Comparison of ENCODE assay signal across 18 cellular contexts in the genomic region with DNA sequence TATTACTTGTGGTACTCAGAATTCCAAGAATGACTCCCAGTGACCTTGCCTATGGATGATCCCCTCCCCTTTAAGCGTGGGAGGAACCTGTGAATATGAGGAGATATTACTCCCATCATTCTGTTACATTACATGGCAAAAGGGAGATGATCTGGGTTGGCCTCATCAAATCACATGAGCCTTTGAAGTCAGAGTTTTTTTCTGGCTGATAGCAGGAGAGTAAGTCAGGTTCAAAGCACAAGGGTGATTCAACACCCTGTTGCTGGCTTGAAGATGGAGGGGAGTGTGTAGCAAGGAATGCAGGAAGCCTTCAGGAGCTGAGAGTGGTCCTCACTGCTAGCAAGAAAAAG. TPM values are rescaled to one million over a fixed set of nuclear protein-coding genes. Genes with fewer than 3 reads are reported as not detected.
DNase-seq lines count a peak whose midpoint lies in the region; ATAC-seq, FAIRE-seq and TF ChIP-seq lines count a peak whose summit lies in the region.
"Had no signal": no experiment of that assay in that cellular context is flagged by ENCODE, and none has a peak within 500 bp of the region (broad histone marks: within the 10 kb centered on the region; RNA-seq: fewer than 3 reads in every experiment).

No MANE protein-coding gene starts in this region.

- TF ChIP-seq CTCF in HepG2 (CRISPR knock-in tag; IDR thresholded peaks at IDR 0.05) (no peak), right lobe of liver (IDR thresholded peaks at IDR 0.05) (no peak), OCI-LY1 (IDR thresholded peaks at IDR 0.05; ENCODE audit: low read length) (no peak)

- intact Hi-C loops in HepG2 (cut with micrococcal nuclease; ENCODE audit: unreplicated experiment) = no loop called here
- intact Hi-C loops in right lobe of liver (cut with DNase I) = no loop called here

- no peaks in the 10 kb centered on the region for H3K9me2 ChIP-seq in OCI-LY1 (ENCODE audit: low read depth, low read length)

- H4K20me1 ChIP-seq in HepG2 (ENCODE audit: insufficient read depth, low read length) (no peaks in the 10 kb centered on the region), OCI-LY1 (ENCODE audit: insufficient read depth, low read length) (no peaks in the 10 kb centered on the region)

- peak; percentile 33; the same call in 2 of the 3 replicates for ATAC-seq in HepG2
- no peak for ATAC-seq in right lobe of liver

- TF ChIP-seq POLR2A in HepG2 (IDR thresholded peaks at IDR 0.05; ENCODE audit: insufficient read depth in 1 of 2, low read depth in 2 of 2, low read length in 2 of 2) (no peak), right lobe of liver (IDR thresholded peaks at IDR 0.05) (no peak)

- TF ChIP-seq EP300 in HepG2 (IDR thresholded peaks at IDR 0.05; ENCODE audit: low read depth in 2 of 2, low read length in 2 of 2) = no peak
- TF ChIP-seq EP300 in HepG2 (CRISPR knock-in tag; IDR thresholded peaks at IDR 0.05; ENCODE audit: borderline replicate concordance) = no peak

- H3F3A ChIP-seq in OCI-LY1 (ENCODE audit: insufficient read depth, low read length) = peaks cover 8% of the 10 kb centered on the region; the same call in 1 of the 2 replicates

- H3K27me3 ChIP-seq in HepG2 (ENCODE audit: control insufficient read depth in 1 of 2, insufficient read depth in 2 of 2, low read length in 2 of 2) = no peaks in the 10 kb centered on the region
- H3K27me3 ChIP-seq in right lobe of liver = no peaks in the 10 kb centered on the region
- H3K27me3 ChIP-seq in OCI-LY1 (ENCODE audit: insufficient read depth, low read length) = no peaks in the 10 kb centered on the region

- no peak for TF ChIP-seq RAD21 in HepG2 (CRISPR knock-in tag; IDR thresholded peaks at IDR 0.05)

- H3K4me2 ChIP-seq in HepG2 (ENCODE audit: low read depth, low read length) (no peak overlapping the region), OCI-LY1 (ENCODE audit: low read length) (no peak overlapping the region)

- FAIRE-seq in HepG2 (lab: Jason Lieb, UNC) = peak; percentile 4
- FAIRE-seq: GM12891, GM18507, H54 had no signal

- H3K9ac ChIP-seq in HepG2 (ENCODE audit: insufficient read depth, low read depth, low read length) = no peak overlapping the region
- no peak overlapping the region for H3K9ac ChIP-seq in OCI-LY1 (ENCODE audit: low read length)

- H3K79me2 ChIP-seq in HepG2 (ENCODE audit: insufficient read depth, low read length) = no peaks in the 10 kb centered on the region
- H3K79me2 ChIP-seq in OCI-LY1 (ENCODE audit: insufficient read depth, low read length) = no peaks in the 10 kb centered on the region

- no peak overlapping the region for H3K4me3 ChIP-seq in HepG2 (replicated peaks in 1 of 3; ENCODE audit: insufficient read depth in 1 of 3, low read depth in 2 of 3, low read length in 3 of 3)
- H3K4me3 ChIP-seq in right lobe of liver = no peak overlapping the region
- H3K4me3 ChIP-seq in OCI-LY1 (ENCODE audit: low read depth, low read length, poor library complexity, severe bottlenecking) = no peak overlapping the region
- H3K4me3 ChIP-seq: HAP-1 had no signal

- H3K9me3 ChIP-seq in HepG2 (ENCODE audit: low read length) = no peaks in the 10 kb centered on the region
- H3K9me3 ChIP-seq in right lobe of liver = no peaks in the 10 kb centered on the region
- H3K9me3 ChIP-seq in OCI-LY1 (ENCODE audit: low read length) = no peaks in the 10 kb centered on the region
- H3K9me3 ChIP-seq: HAP-1 had no signal

- in situ Hi-C loops in HepG2 (cut with HindIII; ENCODE audit: extremely low pct_ligation_motif_present, low pct_unique_long_range_greater_than_20kb) = no loop called here

- H2AFZ ChIP-seq in HepG2 (ENCODE audit: low read length) (no peak overlapping the region), OCI-LY1 (ENCODE audit: low read length) (no peak overlapping the region)

- POLR2A ChIA-PET in HepG2 (lab: Yijun Ruan, JAX) = interaction anchor here (1.2 kb wide), 1 partner anchor 53 kb away, joined by 4 read pairs; the partner anchor contains the start of gene SLC35E3

- H3K36me3 ChIP-seq in HepG2 (replicated peaks in 1 of 2; ENCODE audit: control insufficient read depth in 1 of 2, insufficient read depth in 2 of 2, low read length in 2 of 2) (no peaks in the 10 kb centered on the region), right lobe of liver (no peaks in the 10 kb centered on the region), OCI-LY1 (ENCODE audit: insufficient read depth, low read length) (no peaks in the 10 kb centered on the region)
- H3K36me3 ChIP-seq: HAP-1 had no signal

- CTCF ChIA-PET in HepG2 (lab: Yijun Ruan, JAX; ENCODE audit: low intra/inter-chr PET ratio, low total read pairs) = no interaction called here

- 71% methylated on average over 1 of the region's 1 CpG for WGBS in HepG2 (ENCODE audit: low lambda C conversion rate)
- WGBS in right lobe of liver (ENCODE audit: insufficient coverage, low coverage, low lambda C conversion rate, missing lambda C conversion rate) = 100% methylated on average over 1 of the region's 1 CpG

- DNase-seq in HepG2 (ENCODE audit: low spot score) = no peak
- DNase-seq in right lobe of liver = no peak
- peak; percentile 45 for DNase-seq in amniotic epithelial cell (ENCODE audit: low read depth)
- no peak for DNase-seq in HuH-7 (ENCODE audit: low spot score)
- DNase-seq in HT-29 (ENCODE audit: low spot score) = no peak
- DNase-seq: C1 segment of cervical spinal cord; Calu3; CD4-positive, alpha-beta memory T cell; COR-L47; DMS53; DMS79 treated with DMSO at 0.1 percent for 48 hours; GF-D8; GOT3 had no signal

- H3K4me1 ChIP-seq in HepG2 (ENCODE audit: insufficient read depth, low read length) (peaks cover 39% of the 10 kb centered on the region), right lobe of liver (no peaks in the 10 kb centered on the region), OCI-LY1 (ENCODE audit: insufficient read depth, low read length, severe bottlenecking) (peaks cover 30% of the 10 kb centered on the region)

- no peak overlapping the region for H3K27ac ChIP-seq in HepG2 (ENCODE audit: extremely low read length, insufficient read depth, low read length)
- H3K27ac ChIP-seq in right lobe of liver = no peak overlapping the region
- H3K27ac ChIP-seq in OCI-LY1 (ENCODE audit: low read depth, low read length, poor library complexity, severe bottlenecking) = peak overlapping the region; percentile 17

- BruUV-seq in HepG2 (replicated peaks; lab: Mats Ljungman, UMichigan) = no TSS peak

TF ChIP-seq in HepG2, 621 proteins besides CTCF, POLR2A, EP300 and RAD21 (continues in another document):
- no peak for TF ChIP-seq RELA (CRISPR knock-in tag; IDR thresholded peaks at IDR 0.05)

RNA-seq across cellular contexts. Expression of gene MDM2, which starts 9.1 kb away (rescaled TPM):
- total RNA-seq in HepG2 (2016; rRNA removed; fragmentation: Illumina TruSeq; extraction: Trizol) = 314 and 466 TPM in 2 replicates
- total RNA-seq in HepG2 (2016; cell fraction: cytosol; rRNA removed; fragmentation: Illumina TruSeq; extraction: Trizol; ENCODE audit: low read depth) = 106 and 114 TPM in 2 replicates
- total RNA-seq in HepG2 (2016; cell fraction: insoluble cytoplasmic fraction; rRNA removed; fragmentation: Illumina TruSeq; extraction: Trizol) = 318 and 433 TPM in 2 replicates
- total RNA-seq in HepG2 (2016; cell fraction: membrane; rRNA removed; fragmentation: Illumina TruSeq; extraction: Trizol) = 152 and 204 TPM in 2 replicates
- 480 and 515 TPM in 2 replicates for total RNA-seq in HepG2 (2016; cell fraction: nucleus; rRNA removed; fragmentation: Illumina TruSeq; extraction: Trizol)
- 23.9 and 29.3 TPM in 2 replicates for polyA plus RNA-seq in HepG2 (2011; rRNA removed)
- 8.1 and 12.2 TPM in 2 replicates for polyA plus RNA-seq in HepG2 (2011; cell fraction: cytosol; rRNA removed)
- 21.1 and 35.5 TPM in 2 replicates for polyA plus RNA-seq in HepG2 (2011; cell fraction: nucleus; rRNA removed)
- 29.6 and 57.6 TPM in 2 replicates for polyA plus RNA-seq in HepG2 (2012)
- 20.1 and 21.0 TPM in 2 replicates for polyA plus RNA-seq in HepG2 (2016; cell fraction: cytosol; fragmentation: Illumina TruSeq; extraction: Trizol; ENCODE audit: low read depth)
- polyA plus RNA-seq in HepG2 (2016; cell fraction: insoluble cytoplasmic fraction; fragmentation: Illumina TruSeq; extraction: Trizol; ENCODE audit: low read depth) = 174 and 187 TPM in 2 replicates
- polyA plus RNA-seq in HepG2 (2016; cell fraction: membrane; fragmentation: Illumina TruSeq; extraction: Trizol; ENCODE audit: low read depth) = 57.3 and 58.5 TPM in 2 replicates
- polyA plus RNA-seq in HepG2 (2016; cell fraction: nucleus; fragmentation: Illumina TruSeq; extraction: Trizol; ENCODE audit: insufficient read depth, low read depth) = 472 and 516 TPM in 2 replicates
- 42.3 and 54.4 TPM in 2 replicates for polyA minus RNA-seq in HepG2 (2011; rRNA and poly(A)+ RNA removed; ENCODE audit: low replicate concordance)
- polyA minus RNA-seq in HepG2 (2011; cell fraction: cytosol; rRNA and poly(A)+ RNA removed) = 71.4 and 82.9 TPM in 2 replicates
- 248 and 279 TPM in 2 replicates for polyA minus RNA-seq in HepG2 (2011; cell fraction: nucleus; rRNA and poly(A)+ RNA removed)
- total RNA-seq in right lobe of liver = 10 to 100 TPM; 56.9 to 74.3 (median 64.0) TPM
- 36.2 and 36.4 TPM in 2 replicates for total RNA-seq in HT-29 (2014; rRNA removed; shearing (Covaris generic))

RNA-seq across cellular contexts. Expression of gene SLC35E3, which starts 52.9 kb away (rescaled TPM):
- total RNA-seq in HepG2 (2016; rRNA removed; fragmentation: Illumina TruSeq; extraction: Trizol) (12.2 and 22.1 TPM in 2 replicates), right lobe of liver (1 to 10 TPM; 2.4 to 7.7 (median 6.7) TPM)
- 2.1 and 4.5 TPM in 2 replicates for total RNA-seq in HepG2 (2016; cell fraction: cytosol; rRNA removed; fragmentation: Illumina TruSeq; extraction: Trizol; ENCODE audit: low read depth)
- 14.0 and 22.7 TPM in 2 replicates for total RNA-seq in HepG2 (2016; cell fraction: insoluble cytoplasmic fraction; rRNA removed; fragmentation: Illumina TruSeq; extraction: Trizol)
- 9.0 and 9.8 TPM in 2 replicates for total RNA-seq in HepG2 (2016; cell fraction: membrane; rRNA removed; fragmentation: Illumina TruSeq; extraction: Trizol)
- 15.3 and 17.2 TPM in 2 replicates for total RNA-seq in HepG2 (2016; cell fraction: nucleus; rRNA removed; fragmentation: Illumina TruSeq; extraction: Trizol)
- polyA plus RNA-seq in HepG2 (2011; rRNA removed) = 10.2 and 13.0 TPM in 2 replicates
- polyA plus RNA-seq in HepG2 (2011; cell fraction: cytosol; rRNA removed) = 4.5 and 6.1 TPM in 2 replicates
- polyA plus RNA-seq in HepG2 (2011; cell fraction: nucleus; rRNA removed) = 9.5 and 9.7 TPM in 2 replicates
- 10.4 and 19.7 TPM in 2 replicates for polyA plus RNA-seq in HepG2 (2012)
- 3.2 and 4.1 TPM in 2 replicates for polyA plus RNA-seq in HepG2 (2016; cell fraction: cytosol; fragmentation: Illumina TruSeq; extraction: Trizol; ENCODE audit: low read depth)
- polyA plus RNA-seq in HepG2 (2016; cell fraction: insoluble cytoplasmic fraction; fragmentation: Illumina TruSeq; extraction: Trizol; ENCODE audit: low read depth) = 10.3 and 11.1 TPM in 2 replicates
- 5.8 and 5.9 TPM in 2 replicates for polyA plus RNA-seq in HepG2 (2016; cell fraction: membrane; fragmentation: Illumina TruSeq; extraction: Trizol; ENCODE audit: low read depth)
- 25.5 and 30.0 TPM in 2 replicates for polyA plus RNA-seq in HepG2 (2016; cell fraction: nucleus; fragmentation: Illumina TruSeq; extraction: Trizol; ENCODE audit: insufficient read depth, low read depth)
- polyA minus RNA-seq in HepG2 (2011; rRNA and poly(A)+ RNA removed; ENCODE audit: low replicate concordance) = 6.7 and 11.0 TPM in 2 replicates
- polyA minus RNA-seq in HepG2 (2011; cell fraction: cytosol; rRNA and poly(A)+ RNA removed) = 5.7 and 6.3 TPM in 2 replicates
- polyA minus RNA-seq in HepG2 (2011; cell fraction: nucleus; rRNA and poly(A)+ RNA removed) = 7.2 and 11.7 TPM in 2 replicates
- 2.9 and 4.6 TPM in 2 replicates for total RNA-seq in HT-29 (2014; rRNA removed; shearing (Covaris generic))
